Comparison of ENCODE assay signal across 24 cellular contexts in genomic region chr3:179486806-179487205, GRCh38.
"Had no signal": no experiment of that assay in that cellular context is flagged by ENCODE, and none has a peak within 500 bp of the region (broad histone marks: within the 10 kb centered on the region; RNA-seq: fewer than 3 reads in every experiment).

No MANE protein-coding gene starts in this region.

- ATAC-seq: left ventricle myocardium superior; lower lobe of right lung; natural killer cell; stimulated activated effector memory CD8-positive, alpha-beta T cell treated with anti-CD3 and anti-CD28 coated beads, Interleukin-12 subunit alpha, Interleukin-12 subunit beta, amount 100 ng/mL, for 72 hours had no signal

- H3K36me3 ChIP-seq: colonic mucosa, esophagus muscularis mucosa, lower lobe of right lung, neutrophil, prostate gland, right atrium auricular region, sigmoid colon, stomach, thyroid gland had no signal

- H3K27ac ChIP-seq: colonic mucosa, esophagus muscularis mucosa, lower lobe of right lung, neutrophil, parathyroid adenoma, prostate gland, right atrium auricular region, sigmoid colon, stomach, thyroid gland had no signal

- H3K79me2 ChIP-seq: parathyroid adenoma had no signal

- H3K4me3 ChIP-seq: colonic mucosa, esophagus muscularis mucosa, lower lobe of right lung, prostate gland, right atrium auricular region, sigmoid colon, stomach, thyroid gland had no signal

- H3K27ac Mint-ChIP-seq: dendritic cell treated with granulocyte-macrophage colony-stimulating factor and Interleukin-4, amounts not matched to agents 40 ng/mL and 50 ng/mL, for 4 days; memory B cell; natural killer cell; stimulated activated effector memory CD8-positive, alpha-beta T cell treated with anti-CD3 and anti-CD28 coated beads, Interleukin-12 subunit alpha, Interleukin-12 subunit beta, amount 100 ng/mL, for 72 hours had no signal

- H3K27me3 ChIP-seq: colonic mucosa, esophagus muscularis mucosa, neutrophil, right atrium auricular region, sigmoid colon, stomach, thyroid gland had no signal

- H3K27me3 Mint-ChIP-seq: dendritic cell treated with granulocyte-macrophage colony-stimulating factor and Interleukin-4, amounts not matched to agents 40 ng/mL and 50 ng/mL, for 4 days had no signal

- H3K4me3 Mint-ChIP-seq: dendritic cell treated with granulocyte-macrophage colony-stimulating factor and Interleukin-4, amounts not matched to agents 40 ng/mL and 50 ng/mL, for 4 days; memory B cell; natural killer cell; stimulated activated effector memory CD8-positive, alpha-beta T cell treated with anti-CD3 and anti-CD28 coated beads, Interleukin-12 subunit alpha, Interleukin-12 subunit beta, amount 100 ng/mL, for 72 hours had no signal

- H3K4me1 ChIP-seq: colonic mucosa, esophagus muscularis mucosa, lower lobe of right lung, parathyroid adenoma, prostate gland, right atrium auricular region, sigmoid colon, stomach, thyroid gland had no signal

- FAIRE-seq: endothelial cell of umbilical vein, frontal cortex, keratinocyte had no signal

- H3K36me3 Mint-ChIP-seq: stimulated activated effector memory CD8-positive, alpha-beta T cell treated with anti-CD3 and anti-CD28 coated beads, Interleukin-12 subunit alpha, Interleukin-12 subunit beta, amount 100 ng/mL, for 72 hours had no signal

- H3K4me1 Mint-ChIP-seq: memory B cell; natural killer cell; stimulated activated effector memory CD8-positive, alpha-beta T cell treated with anti-CD3 and anti-CD28 coated beads, Interleukin-12 subunit alpha, Interleukin-12 subunit beta, amount 100 ng/mL, for 72 hours had no signal

- H2AFZ ChIP-seq: parathyroid adenoma had no signal

- DNase-seq: colonic mucosa; effector memory CD4-positive, alpha-beta T cell; head of caudate nucleus; left ventricle myocardium superior; lower lobe of right lung; natural killer cell; sigmoid colon; stimulated activated CD4-positive, alpha-beta T cell treated with anti-CD3 and anti-CD28 coated beads, Interleukin-2, amount 100 ng/mL, for 24 hours; stimulated activated CD4-positive, alpha-beta T cell treated with anti-CD3 and anti-CD28 coated beads, Interleukin-4, amount 100 ng/mL, for 24 hours; stimulated activated naive CD4-positive, alpha-beta T cell treated with Interleukin-2 at 50 U/mL for 16 hours; stomach; thyroid gland; trophoblast cell had no signal
